1 cellular context compared by ENCODE assay signal in the genomic region with DNA sequence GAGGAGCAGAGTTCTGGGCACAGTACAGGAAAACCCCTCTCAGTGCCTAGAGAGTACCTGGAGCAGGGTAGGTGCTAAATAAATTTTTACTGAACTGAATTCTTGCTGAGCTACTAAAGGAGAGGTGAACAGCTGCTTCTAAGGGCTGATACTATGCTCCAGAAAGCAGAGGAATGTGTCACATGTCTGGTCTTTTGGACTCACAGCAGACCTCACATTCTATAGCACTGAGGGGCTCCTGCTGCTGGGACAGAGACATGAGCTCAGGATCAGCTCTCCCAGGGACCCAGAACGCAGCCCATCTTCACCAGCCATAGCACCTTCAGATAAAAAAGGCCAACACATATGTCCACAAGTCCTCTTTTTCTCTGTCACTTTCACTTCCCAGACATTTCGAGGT.
TF ChIP-seq lines count a peak whose summit lies in the region.

No MANE protein-coding gene starts in this region.

TF ChIP-seq in HepG2, 621 proteins besides CTCF, POLR2A, EP300 and RAD21 (continued from another document):
- TF ChIP-seq, protein P1, sequence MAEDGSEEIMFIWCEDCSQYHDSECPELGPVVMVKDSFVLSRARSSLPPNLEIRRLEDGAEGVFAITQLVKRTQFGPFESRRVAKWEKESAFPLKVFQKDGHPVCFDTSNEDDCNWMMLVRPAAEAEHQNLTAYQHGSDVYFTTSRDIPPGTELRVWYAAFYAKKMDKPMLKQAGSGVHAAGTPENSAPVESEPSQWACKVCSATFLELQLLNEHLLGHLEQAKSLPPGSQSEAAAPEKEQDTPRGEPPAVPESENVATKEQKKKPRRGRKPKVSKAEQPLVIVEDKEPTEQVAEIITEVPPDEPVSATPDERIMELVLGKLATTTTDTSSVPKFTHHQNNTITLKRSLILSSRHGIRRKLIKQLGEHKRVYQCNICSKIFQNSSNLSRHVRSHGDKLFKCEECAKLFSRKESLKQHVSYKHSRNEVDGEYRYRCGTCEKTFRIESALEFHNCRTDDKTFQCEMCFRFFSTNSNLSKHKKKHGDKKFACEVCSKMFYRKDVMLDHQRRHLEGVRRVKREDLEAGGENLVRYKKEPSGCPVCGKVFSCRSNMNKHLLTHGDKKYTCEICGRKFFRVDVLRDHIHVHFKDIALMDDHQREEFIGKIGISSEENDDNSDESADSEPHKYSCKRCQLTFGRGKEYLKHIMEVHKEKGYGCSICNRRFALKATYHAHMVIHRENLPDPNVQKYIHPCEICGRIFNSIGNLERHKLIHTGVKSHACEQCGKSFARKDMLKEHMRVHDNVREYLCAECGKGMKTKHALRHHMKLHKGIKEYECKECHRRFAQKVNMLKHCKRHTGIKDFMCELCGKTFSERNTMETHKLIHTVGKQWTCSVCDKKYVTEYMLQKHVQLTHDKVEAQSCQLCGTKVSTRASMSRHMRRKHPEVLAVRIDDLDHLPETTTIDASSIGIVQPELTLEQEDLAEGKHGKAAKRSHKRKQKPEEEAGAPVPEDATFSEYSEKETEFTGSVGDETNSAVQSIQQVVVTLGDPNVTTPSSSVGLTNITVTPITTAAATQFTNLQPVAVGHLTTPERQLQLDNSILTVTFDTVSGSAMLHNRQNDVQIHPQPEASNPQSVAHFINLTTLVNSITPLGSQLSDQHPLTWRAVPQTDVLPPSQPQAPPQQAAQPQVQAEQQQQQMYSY (CRISPR knock-in tag; IDR thresholded peaks at IDR 0.05) = no peak
- no peak for TF ChIP-seq SRSF4 (IDR thresholded peaks at IDR 0.05; ENCODE audit: low read depth, low read length, poor library complexity, severe bottlenecking)
- TF ChIP-seq ZNF468 (CRISPR knock-in tag; IDR thresholded peaks at IDR 0.05) = no peak
- TF ChIP-seq ZNF777 (CRISPR knock-in tag; IDR thresholded peaks at IDR 0.05) = no peak
- TF ChIP-seq ZNF207 (IDR thresholded peaks at IDR 0.05; ENCODE audit: borderline replicate concordance) = no peak
- no peak for TF ChIP-seq TGIF2 (CRISPR knock-in tag; IDR thresholded peaks at IDR 0.05)
- TF ChIP-seq SUZ12 (IDR thresholded peaks at IDR 0.05; ENCODE audit: low read depth, low read length) = no peak
